Comparison of ENCODE assay signal across 19 cellular contexts in genomic region chr4:165369522-165369921, GRCh38. TPM values are rescaled to one million over a fixed set of nuclear protein-coding genes. Genes with fewer than 3 reads are reported as not detected.
A peak's percentile ranks its signal among the peaks of the same experiment; 100 is the strongest.
DNase-seq lines count a peak whose midpoint lies in the region; ATAC-seq and TF ChIP-seq lines count a peak whose summit lies in the region.
"Had no signal": no experiment of that assay in that cellular context is flagged by ENCODE, and none has a peak within 500 bp of the region (broad histone marks: within the 10 kb centered on the region; RNA-seq: fewer than 3 reads in every experiment).

No MANE protein-coding gene starts in this region.

- H3K4me1 ChIP-seq in transverse colon, result peaks cover 5 to 12% (median 8%) of the 10 kb centered on the region in 4 donors
- H3K4me1 ChIP-seq: BLaER1, SJCRH30 had no signal

- H3K9me3 ChIP-seq in transverse colon, result no peaks in the 10 kb centered on the region
- H3K9me3 ChIP-seq: BLaER1, SJCRH30, thoracic aorta had no signal

- no peak for ATAC-seq in HG02885 (IDR thresholded peaks at IDR 0.05; ENCODE audit: poor library complexity, unreplicated experiment)
- ATAC-seq: activated naive CD8-positive, alpha-beta T cell treated with anti-CD3 and anti-CD28 coated beads, Interleukin-2, amount 50 U/mL, for 24 hours; natural killer cell treated with Interleukin-12 subunit alpha and Interleukin-12 subunit beta and Interleukin-15 and Interleukin-18, amount 100 ng/mL, for 72 hours had no signal

- no peak overlapping the region for H3K4me3 ChIP-seq in transverse colon
- H3K4me3 ChIP-seq: BLaER1, SJCRH30, thoracic aorta had no signal

- no peak for TF ChIP-seq EP300 in transverse colon (IDR thresholded peaks at IDR 0.05; ENCODE audit: low read depth)

- DNase-seq in SIG-M5 treated with dmso at 0.1 percent for 504 hours (lab: John Stamatoyannopoulos, UW; ENCODE audit: unreplicated experiment) (peak; percentile 53), SIG-M5 (lab: John Stamatoyannopoulos, UW) (no peak), SW480 (ENCODE audit: low spot score) (peak; percentile 28), fibroblast of the conjunctiva (ENCODE audit: low read depth) (peak; percentile 30), transverse colon (peak; percentile 22), OCI-M2 (lab: John Stamatoyannopoulos, UW; ENCODE audit: unreplicated experiment) (no peak), 8988T (no peak)
- DNase-seq: activated naive CD8-positive, alpha-beta T cell treated with anti-CD3 and anti-CD28 coated beads, Interleukin-2, amount 50 U/mL, for 24 hours; central memory CD4-positive, alpha-beta T cell; effector CD4-positive, alpha-beta T cell; kidney; NCI-H187 treated with DMSO at 0.1 percent for 48 hours; NCI-H446; SJCRH30 had no signal

- H3K36me3 ChIP-seq in transverse colon, result no peaks in the 10 kb centered on the region
- H3K36me3 ChIP-seq: BLaER1, SJCRH30, thoracic aorta had no signal

- TF ChIP-seq CTCF in transverse colon (IDR thresholded peaks at IDR 0.05), result no peak

- H3K27ac ChIP-seq in transverse colon, result no peak overlapping the region
- H3K27ac ChIP-seq: 22Rv1, BLaER1, SJCRH30, thoracic aorta had no signal

- H3K27me3 ChIP-seq in transverse colon, result peaks cover 5% of the 10 kb centered on the region
- H3K27me3 ChIP-seq: BLaER1, SJCRH30 had no signal

- WGBS in transverse colon (ENCODE audit: low coverage in 1 of 2), 2 donors, result 40 to 61% methylated on average over 1 to 5 of the region's 5 CpGs

- no peak for TF ChIP-seq POLR2A in transverse colon (IDR thresholded peaks at IDR 0.05)

- intact Hi-C loops in transverse colon (cut with DNase I; ENCODE audit: low total_unique reads), result no loop called here

- in situ Hi-C loops in transverse colon (cut with MboI; ENCODE audit: low pct_ligation_motif_present in 1 of 4, low pct_unique_long_range_greater_than_20kb in 1 of 4, low sequenced_read_pairs in 3 of 4), result loop anchor here in 1 of 4 donors (25.0 kb wide), 1 partner anchor 93 kb away; no protein-coding TSS in a partner anchor

RNA-seq across cellular contexts. Expression of gene CPE, which starts 9.3 kb away (rescaled TPM):
- total RNA-seq in transverse colon, result 10 to 100 TPM in 2 of 4 donors, 1 to 10 TPM in 2; 7.5 to 29.1 (median 12.3) TPM
- total RNA-seq: natural killer cell treated with Interleukin-12 subunit alpha and Interleukin-12 subunit beta and Interleukin-15 and Interleukin-18, amount 100 ng/mL, for 72 hours; SJCRH30 had no signal

RNA-seq across cellular contexts. Expression of gene MSMO1, which starts 42.1 kb away (rescaled TPM):
- total RNA-seq in transverse colon, result 10 to 100 TPM; 30.3 to 58.0 (median 36.5) TPM

Comparison
In these comparisons a context has a peak if more than half of its experiments do, and no peak if none do; other contexts are left out.
1. DNase-seq: peak in SIG-M5 treated with dmso at 0.1 percent for 504 hours (single experiment), SW480 (single experiment), fibroblast of the conjunctiva (single experiment) and transverse colon (single experiment); none in SIG-M5 (single experiment), OCI-M2 (single experiment) and 8988T (single experiment).